24 cellular contexts compared by ENCODE assay signal in the genomic region with DNA sequence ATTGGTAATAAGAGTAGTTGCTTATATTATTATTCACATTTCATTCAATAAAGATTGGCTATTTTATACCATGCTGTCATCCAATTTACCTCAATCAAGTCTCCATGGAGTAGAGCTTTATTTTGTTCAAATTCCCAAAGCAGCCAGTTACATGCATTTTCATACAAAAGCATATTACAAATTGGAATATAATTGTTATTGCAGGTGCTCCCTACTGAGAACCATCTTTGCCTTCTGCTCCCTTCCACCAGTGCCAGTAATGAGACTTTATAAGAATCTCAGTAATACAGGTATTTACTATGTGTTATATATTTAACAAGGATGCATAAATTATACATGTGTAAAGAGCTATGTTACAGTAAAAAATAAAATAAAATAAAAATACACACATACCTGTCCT.
"Had no signal": no experiment of that assay in that cellular context is flagged by ENCODE, and none has a peak within 500 bp of the region (broad histone marks: within the 10 kb centered on the region; RNA-seq: fewer than 3 reads in every experiment).

No MANE protein-coding gene starts in this region.

- H2AFZ ChIP-seq: neural progenitor cell, parathyroid adenoma had no signal

- H3K27me3 ChIP-seq: neural progenitor cell, sigmoid colon, testis, tibial artery had no signal

- H3K4me2 ChIP-seq: neural progenitor cell had no signal

- DNase-seq: cortex of kidney; hypothalamus; immature natural killer cell; islet precursor cell; kidney glomerular epithelial cell; left colon; left ventricle myocardium superior; lower lobe of right lung; mucosa of descending colon; naive B cell; sigmoid colon; stimulated activated CD4-positive, alpha-beta T cell treated with anti-CD3 and anti-CD28 coated beads, Interleukin-2, amount 100 ng/mL, for 24 hours; stimulated activated CD4-positive, alpha-beta T cell treated with anti-CD3 and anti-CD28 coated beads, Interleukin-4, amount 100 ng/mL, for 4 hours; stimulated activated naive CD8-positive, alpha-beta T cell treated with anti-CD3 and anti-CD28 coated beads, Interleukin-15, Interleukin-2, amounts not matched to agents 100 U/mL and 50 U/mL, for 24 hours; substantia nigra; testis; tibial artery had no signal

- H3K4me3 ChIP-seq: lower lobe of right lung, mucosa of descending colon, neural progenitor cell, sigmoid colon, testis, tibial artery had no signal

- H3K27ac Mint-ChIP-seq: immature natural killer cell; natural killer cell treated with Interleukin-12 subunit alpha and Interleukin-12 subunit beta and Interleukin-15 and Interleukin-18, amount 100 ng/mL, for 72 hours; neural progenitor cell; progenitor cell of endocrine pancreas; stimulated activated memory B cell treated with anti-CD40 and anti-IgM and Interleukin-4, amounts not matched to agents 10 μg/mL and 1 μg/mL and 100 μg/mL, for 72 hours; type B pancreatic cell had no signal

- H3K4me3 Mint-ChIP-seq: immature natural killer cell; naive B cell; natural killer cell treated with Interleukin-12 subunit alpha and Interleukin-12 subunit beta and Interleukin-15 and Interleukin-18, amount 100 ng/mL, for 72 hours; neural progenitor cell; stimulated activated memory B cell treated with anti-CD40 and anti-IgM and Interleukin-4, amounts not matched to agents 10 μg/mL and 1 μg/mL and 100 μg/mL, for 72 hours; type B pancreatic cell had no signal

- ATAC-seq: left colon; left ventricle myocardium superior; lower lobe of right lung; mucosa of descending colon; natural killer cell treated with Interleukin-12 subunit alpha and Interleukin-12 subunit beta and Interleukin-15 and Interleukin-18, amount 100 ng/mL, for 72 hours; stimulated activated memory B cell treated with anti-CD40 and anti-IgM and Interleukin-4, amounts not matched to agents 10 μg/mL and 1 μg/mL and 100 μg/mL, for 72 hours; stimulated activated naive CD8-positive, alpha-beta T cell treated with anti-CD3 and anti-CD28 coated beads, Interleukin-15, Interleukin-2, amounts not matched to agents 100 U/mL and 50 U/mL, for 24 hours had no signal

- H3K9ac ChIP-seq: neural progenitor cell, parathyroid adenoma had no signal

- H3K9me3 Mint-ChIP-seq: immature natural killer cell; naive B cell; natural killer cell treated with Interleukin-12 subunit alpha and Interleukin-12 subunit beta and Interleukin-15 and Interleukin-18, amount 100 ng/mL, for 72 hours; neural progenitor cell; stimulated activated memory B cell treated with anti-CD40 and anti-IgM and Interleukin-4, amounts not matched to agents 10 μg/mL and 1 μg/mL and 100 μg/mL, for 72 hours; type B pancreatic cell had no signal

- H3K9me3 ChIP-seq: lower lobe of right lung, mucosa of descending colon, sigmoid colon, testis, tibial artery had no signal

- H3K4me1 ChIP-seq: lower lobe of right lung, neural progenitor cell had no signal

- H3K27ac ChIP-seq: lower lobe of right lung, neural progenitor cell, parathyroid adenoma, sigmoid colon, testis, tibial artery had no signal

- H3K27me3 Mint-ChIP-seq: naive B cell; natural killer cell treated with Interleukin-12 subunit alpha and Interleukin-12 subunit beta and Interleukin-15 and Interleukin-18, amount 100 ng/mL, for 72 hours; progenitor cell of endocrine pancreas; stimulated activated memory B cell treated with anti-CD40 and anti-IgM and Interleukin-4, amounts not matched to agents 10 μg/mL and 1 μg/mL and 100 μg/mL, for 72 hours; type B pancreatic cell had no signal

- H3K36me3 Mint-ChIP-seq: naive B cell had no signal

- FAIRE-seq: frontal cortex had no signal
